ENCODE assay signal across 9 cellular contexts in the genomic region with DNA sequence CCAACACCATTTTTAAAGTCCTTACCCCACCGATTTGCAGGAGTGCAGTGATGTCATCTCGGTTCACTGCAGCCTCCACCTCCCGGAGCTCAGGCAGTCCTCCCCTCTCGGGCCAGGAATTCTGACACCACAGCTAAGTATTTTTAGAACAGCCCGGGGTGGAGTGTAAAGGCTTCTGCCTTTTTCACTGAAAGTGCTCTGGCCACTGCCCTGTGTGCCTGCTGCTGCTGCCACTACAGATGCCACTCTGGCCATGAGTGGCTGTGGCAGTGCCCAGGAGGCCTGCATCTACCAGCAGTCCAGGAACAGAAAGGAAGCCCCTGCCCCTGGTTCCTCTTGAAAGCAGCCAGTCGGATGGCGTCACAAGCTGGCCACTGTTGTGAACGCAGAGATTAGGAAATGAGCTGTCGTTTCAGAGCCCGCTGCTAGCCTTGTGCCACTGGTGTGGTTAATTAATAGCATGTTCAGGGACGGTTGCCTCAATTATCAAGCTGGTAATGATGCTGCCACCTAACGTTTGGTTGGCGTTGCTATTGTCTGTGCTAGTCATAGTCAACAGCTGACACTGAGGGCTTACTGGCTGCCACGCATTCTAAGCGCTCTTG. TPM values are rescaled to one million over a fixed set of nuclear protein-coding genes. Genes with fewer than 3 reads are reported as not detected.
DNase-seq lines count a peak whose midpoint lies in the region; ATAC-seq and TF ChIP-seq lines count a peak whose summit lies in the region.
"Had no signal": no experiment of that assay in that cellular context is flagged by ENCODE, and none has a peak within 500 bp of the region (broad histone marks: within the 10 kb centered on the region; RNA-seq: fewer than 3 reads in every experiment).

No MANE protein-coding gene starts in this region.

- intact Hi-C loops in colonic mucosa (cut with DNase I) = no loop called here
- intact Hi-C loops in lower lobe of right lung (cut with DNase I) = no loop called here

- DNase-seq in COR-L47 (lab: John Stamatoyannopoulos, UW) (peak; percentile 89), NOMO-1 (lab: John Stamatoyannopoulos, UW; ENCODE audit: unreplicated experiment in 2 of 2) (peak; percentile 93 to 99), colonic mucosa (peak; percentile 37), lower lobe of right lung (peak; percentile 83), tibial nerve (ENCODE audit: low spot score in 2 of 2) (peak; percentile 23 to 45), COLO668 (lab: John Stamatoyannopoulos, UW; ENCODE audit: unreplicated experiment) (no peak)

- H3K9ac ChIP-seq in colonic mucosa (ENCODE audit: low read depth in 2 of 2, low read length in 2 of 2) = peak overlapping the region in 1 of 2 donors; percentile 7

- no peak overlapping the region for H3K27ac ChIP-seq in colonic mucosa
- H3K27ac ChIP-seq in lower lobe of right lung = peak overlapping the region; percentile 59
- peak overlapping the region in 3 of 4 donors; percentile 54 to 77 (median 55) for H3K27ac ChIP-seq in tibial nerve

- ATAC-seq in GM21529 (IDR thresholded peaks at IDR 0.05; ENCODE audit: unreplicated experiment) = peak; percentile 72
- peak; percentile 68 to 73 for ATAC-seq in lower lobe of right lung
- ATAC-seq in HG02588 (IDR thresholded peaks at IDR 0.05; ENCODE audit: unreplicated experiment) = no peak

- peak in 1 of 2 donors; percentile 19 for TF ChIP-seq EP300 in tibial nerve (IDR thresholded peaks at IDR 0.05)

- no peak for TF ChIP-seq POLR2A in tibial nerve (IDR thresholded peaks at IDR 0.05)

- TF ChIP-seq CTCF in colonic mucosa (IDR thresholded peaks at IDR 0.05) (no peak), lower lobe of right lung (IDR thresholded peaks at IDR 0.05) (peak; percentile 30), tibial nerve (IDR thresholded peaks at IDR 0.05) (peak; percentile 12 to 46 (median 18))

- H3K27me3 ChIP-seq in colonic mucosa (no peaks in the 10 kb centered on the region), lower lobe of right lung (ENCODE audit: low read depth) (no peaks in the 10 kb centered on the region), tibial nerve (no peaks in the 10 kb centered on the region)
- H3K27me3 ChIP-seq: ovary had no signal

- H3K4me3 ChIP-seq in colonic mucosa (no peak overlapping the region), lower lobe of right lung (no peak overlapping the region), tibial nerve (no peak overlapping the region)
- H3K4me3 ChIP-seq: ovary had no signal

- H3K9me3 ChIP-seq in colonic mucosa = no peaks in the 10 kb centered on the region
- no peaks in the 10 kb centered on the region for H3K9me3 ChIP-seq in lower lobe of right lung
- peaks cover 0 to 7% (median 0%) of the 10 kb centered on the region in 4 donors for H3K9me3 ChIP-seq in tibial nerve
- H3K9me3 ChIP-seq: ovary had no signal

- no peaks in the 10 kb centered on the region for H3K4me1 ChIP-seq in colonic mucosa
- peaks cover 22% of the 10 kb centered on the region for H3K4me1 ChIP-seq in lower lobe of right lung
- H3K4me1 ChIP-seq in tibial nerve = peaks cover 0 to 34% (median 18%) of the 10 kb centered on the region in 4 donors

- 31 to 35% methylated on average over 15 of the region's 15 CpGs for WGBS in tibial nerve, 2 donors

- peaks cover 7% of the 10 kb centered on the region for H3K36me3 ChIP-seq in colonic mucosa
- H3K36me3 ChIP-seq in lower lobe of right lung = peaks cover 26% of the 10 kb centered on the region
- H3K36me3 ChIP-seq in tibial nerve = peaks cover 0 to 33% (median 8%) of the 10 kb centered on the region in 3 donors
- H3K36me3 ChIP-seq: ovary had no signal

RNA-seq across cellular contexts. Expression of a gene that starts 23.6 kb away (rescaled TPM):
- total RNA-seq in colonic mucosa = 10 to 100 TPM; 43.2 to 46.6 TPM
- total RNA-seq in lower lobe of right lung = 60.7 TPM
- 10 to 100 TPM; 46.9 to 65.7 (median 51.3) TPM for total RNA-seq in tibial nerve
